In genomic region chr4:113684534-113685091, GRCh38 we compare ENCODE assay signal across 8 cellular contexts.
DNase-seq lines count a peak whose midpoint lies in the region; ATAC-seq and TF ChIP-seq lines count a peak whose summit lies in the region.

No MANE protein-coding gene starts in this region.

- intact Hi-C loops in PC-9 (cut with micrococcal nuclease; ENCODE audit: unreplicated experiment) = no loop called here

- BruUV-seq in PC-9 (replicated peaks; lab: Mats Ljungman, UMichigan) = no TSS peak

- H3K4me1 ChIP-seq in PC-9 (replicated peaks; ENCODE audit: insufficient read depth) = no peaks in the 10 kb centered on the region

- peaks cover 39% of the 10 kb centered on the region for H3K4me1 Mint-ChIP-seq in T-helper 17 cell

- TF ChIP-seq CTCF in epithelial cell of proximal tubule (conservative IDR thresholded peaks at IDR 0.05; ENCODE audit: low read depth, low read length) (peak; percentile 40), neural cell (IDR thresholded peaks at IDR 0.05; ENCODE audit: poor library complexity, severe bottlenecking) (peak; percentile 31), PC-9 (conservative IDR thresholded peaks at IDR 0.05) (no peak)

- TF ChIP-seq RAD21 in neural cell (conservative IDR thresholded peaks at IDR 0.05) = no peak

- H3K4me3 ChIP-seq in epithelial cell of proximal tubule (ENCODE audit: low read depth, low read length) (no peak overlapping the region), neural cell (ENCODE audit: low read length) (no peak overlapping the region), PC-9 (no peak overlapping the region)

- no peaks in the 10 kb centered on the region for H3K27me3 Mint-ChIP-seq in T-helper 17 cell

- peaks cover 3% of the 10 kb centered on the region for H3K36me3 Mint-ChIP-seq in T-helper 17 cell (ENCODE audit: low read depth)

- no peaks in the 10 kb centered on the region for H3K36me3 ChIP-seq in neural cell (ENCODE audit: insufficient read depth, low read length)
- H3K36me3 ChIP-seq in PC-9 (ENCODE audit: low read depth) = no peaks in the 10 kb centered on the region

- no peak overlapping the region for H3K9ac ChIP-seq in neural cell (ENCODE audit: low read length)

- H3K27ac Mint-ChIP-seq in T-helper 17 cell = peak overlapping the region; percentile 96

- H3F3A ChIP-seq in neural cell (ENCODE audit: insufficient read depth, low read length, poor library complexity, severe bottlenecking) (no peaks in the 10 kb centered on the region), PC-9 (ENCODE audit: insufficient read depth, low read depth) (no peaks in the 10 kb centered on the region)

- H4K20me1 ChIP-seq in neural cell (ENCODE audit: insufficient read depth) (no peaks in the 10 kb centered on the region), PC-9 (ENCODE audit: insufficient read depth) (no peaks in the 10 kb centered on the region)

- H3K27me3 ChIP-seq in neural cell (ENCODE audit: insufficient read depth, low read depth, low read length) (no peaks in the 10 kb centered on the region), PC-9 (ENCODE audit: insufficient read depth, low read depth) (no peaks in the 10 kb centered on the region)

- H3K9me2 ChIP-seq in neural cell (ENCODE audit: insufficient read depth, low read length) (no peaks in the 10 kb centered on the region), PC-9 (ENCODE audit: insufficient read depth) (no peaks in the 10 kb centered on the region)

- no peaks in the 10 kb centered on the region for H3K79me2 ChIP-seq in neural cell (replicated peaks; ENCODE audit: insufficient read depth, low read length)
- no peaks in the 10 kb centered on the region for H3K79me2 ChIP-seq in PC-9 (ENCODE audit: low read depth)

- DNase-seq in stimulated activated CD4-positive, alpha-beta T cell treated with anti-CD3 and anti-CD28 coated beads, Interleukin-12 subunit alpha, Interleukin-12 subunit beta, amount 100 ng/mL, for 48 hours (ENCODE audit: low read depth in 2 of 3, low spot score in 1 of 3) = peak; percentile 22 to 30 (median 28)
- no peak for DNase-seq in stimulated activated CD4-positive, alpha-beta T cell treated with anti-CD3 and anti-CD28 coated beads, Interleukin-2, amount 100 ng/mL, for 48 hours
- DNase-seq in T-helper 17 cell (no peak), epithelial cell of proximal tubule (ENCODE audit: low read depth) (no peak), NCI-H2029 treated with DMSO at 0.1 percent for 48 hours (lab: John Stamatoyannopoulos, UW) (no peak), PC-9 (no peak), NCI-H1092 (lab: John Stamatoyannopoulos, UW) (no peak)

- H3K4me2 ChIP-seq in neural cell (ENCODE audit: low read length) (no peak overlapping the region), PC-9 (no peak overlapping the region)

- H2AFZ ChIP-seq in neural cell (ENCODE audit: low read depth, low read length) = no peak overlapping the region
- no peak overlapping the region for H2AFZ ChIP-seq in PC-9

- CTCF ChIA-PET in PC-9 (lab: Charles Lee) = no interaction called here

- H3K27ac ChIP-seq in neural cell (ENCODE audit: low read length) = no peak overlapping the region
- H3K27ac ChIP-seq in PC-9 = no peak overlapping the region

- H3K9me3 ChIP-seq in T-helper 17 cell (ENCODE audit: control insufficient read depth, low read length, poor library complexity, severe bottlenecking) (peaks cover 6% of the 10 kb centered on the region), neural cell (ENCODE audit: low read length) (no peaks in the 10 kb centered on the region), PC-9 (ENCODE audit: insufficient read depth, low read depth) (no peaks in the 10 kb centered on the region)

- ATAC-seq in T-helper 17 cell = no peak

- POLR2A ChIA-PET in PC-9 (lab: Charles Lee; ENCODE audit: unreplicated experiment) = no interaction called here

- no peak overlapping the region for H3K4me3 Mint-ChIP-seq in T-helper 17 cell

- no peak for TF ChIP-seq EP300 in neural cell (conservative IDR thresholded peaks at IDR 0.05; ENCODE audit: poor library complexity, severe bottlenecking)

TF ChIP-seq in neural cell, 6 proteins besides CTCF, POLR2A, EP300 and RAD21:
- TF ChIP-seq EZH2 (IDR thresholded peaks at IDR 0.05; ENCODE audit: borderline replicate concordance, insufficient read depth, low read length, poor library complexity, severe bottlenecking) (no peak), TAF1 (IDR thresholded peaks at IDR 0.05; ENCODE audit: low read depth) (no peak), REST (IDR thresholded peaks at IDR 0.05; ENCODE audit: borderline replicate concordance) (no peak), MXI1 (conservative IDR thresholded peaks at IDR 0.05; ENCODE audit: poor library complexity, severe bottlenecking) (no peak), POLR2AphosphoS5 (IDR thresholded peaks at IDR 0.05) (no peak), SMC3 (conservative IDR thresholded peaks at IDR 0.05; ENCODE audit: poor library complexity) (no peak)

Comparison
In these comparisons a context has a peak if more than half of its experiments do, and no peak if none do; other contexts are left out.
1. DNase-seq: peak in stimulated activated CD4-positive, alpha-beta T cell treated with anti-CD3 and anti-CD28 coated beads, Interleukin-12 subunit alpha, Interleukin-12 subunit beta, amount 100 ng/mL, for 48 hours (3 of 3); none in stimulated activated CD4-positive, alpha-beta T cell treated with anti-CD3 and anti-CD28 coated beads, Interleukin-2, amount 100 ng/mL, for 48 hours (0 of 2), T-helper 17 cell (0 of 3), epithelial cell of proximal tubule (single experiment), NCI-H2029 treated with DMSO at 0.1 percent for 48 hours (single experiment), PC-9 (0 of 2) and NCI-H1092 (single experiment).